Comparison of ENCODE assay signal across 3 cellular contexts in genomic region chr19:1000591-1001537, GRCh38.
TF ChIP-seq lines count a peak whose summit lies in the region.

No MANE protein-coding gene starts in this region.

TF ChIP-seq in SK-N-SH, 30 proteins besides CTCF, POLR2A, EP300 and RAD21:
- TF ChIP-seq MAX (IDR thresholded peaks at IDR 0.05; ENCODE audit: low read depth) (no peak), PBX3 (IDR thresholded peaks at IDR 0.05) (no peak), RXRA (IDR thresholded peaks at IDR 0.05; ENCODE audit: borderline replicate concordance, low read depth) (no peak), NFIC (IDR thresholded peaks at IDR 0.05; ENCODE audit: borderline replicate concordance) (no peak), ZBTB33 (IDR thresholded peaks at IDR 0.05; ENCODE audit: borderline replicate concordance, low read depth) (no peak), YY1 (IDR thresholded peaks at IDR 0.05; ENCODE audit: low read depth) (no peak), CHD2 (IDR thresholded peaks at IDR 0.05; ENCODE audit: low read length, partially characterized antibody) (no peak)

TF ChIP-seq in SK-N-SH treated with all-trans-retinoic acid at 6 μM for 48 hours, 23 proteins besides CTCF, POLR2A, EP300 and RAD21:
- TF ChIP-seq CSDC2 (CRISPR knock-in tag; IDR thresholded peaks at IDR 0.05) (no peak), GLIS3 (CRISPR knock-in tag; IDR thresholded peaks at IDR 0.05) (no peak), PATZ1 (CRISPR knock-in tag; IDR thresholded peaks at IDR 0.05; ENCODE audit: borderline replicate concordance) (no peak), ARNTL (CRISPR knock-in tag; IDR thresholded peaks at IDR 0.05; ENCODE audit: borderline replicate concordance, low read depth) (no peak), ZNF565 (CRISPR knock-in tag; conservative IDR thresholded peaks at IDR 0.05; ENCODE audit: low read depth) (no peak), TSHZ2 (CRISPR knock-in tag; IDR thresholded peaks at IDR 0.05) (no peak), RARB (CRISPR knock-in tag; IDR thresholded peaks at IDR 0.05) (no peak), TOX (CRISPR knock-in tag; IDR thresholded peaks at IDR 0.05; ENCODE audit: borderline replicate concordance) (no peak), ZC3H10 (CRISPR knock-in tag; IDR thresholded peaks at IDR 0.05) (no peak), ZFP30 (CRISPR knock-in tag; IDR thresholded peaks at IDR 0.05) (no peak), POU6F1 (CRISPR knock-in tag; IDR thresholded peaks at IDR 0.05; ENCODE audit: borderline replicate concordance, low read depth) (no peak), TCF4 (CRISPR knock-in tag; IDR thresholded peaks at IDR 0.05; ENCODE audit: borderline replicate concordance) (no peak), SNAI2 (CRISPR knock-in tag; IDR thresholded peaks at IDR 0.05) (no peak), CSRNP3 (CRISPR knock-in tag; IDR thresholded peaks at IDR 0.05) (no peak), ZNF8 (CRISPR knock-in tag; IDR thresholded peaks at IDR 0.05) (no peak), ZFP3 (CRISPR knock-in tag; IDR thresholded peaks at IDR 0.05) (no peak), ISL1 (CRISPR knock-in tag; IDR thresholded peaks at IDR 0.05) (no peak), ESRRG (CRISPR knock-in tag; IDR thresholded peaks at IDR 0.05) (no peak), PPARA (CRISPR knock-in tag; IDR thresholded peaks at IDR 0.05; ENCODE audit: borderline replicate concordance) (no peak)
TF ChIP-seq in SK-N-SH treated with all-trans-retinoic acid at 6 μM for 48 hours: peak in this region for 0.

TF ChIP-seq in H1, 55 proteins besides CTCF, POLR2A, EP300 and RAD21:
- TF ChIP-seq CREB1 (IDR thresholded peaks at IDR 0.05): no peak
- no peak for TF ChIP-seq SIRT6 (IDR thresholded peaks at IDR 0.05; ENCODE audit: low read length)
- no peak for TF ChIP-seq CTBP2 (IDR thresholded peaks at IDR 0.05; ENCODE audit: borderline replicate concordance, insufficient read depth, insufficient read length, low read length)
- TF ChIP-seq GABPA (IDR thresholded peaks at IDR 0.05; ENCODE audit: borderline replicate concordance, insufficient read depth, low read length): 0 out of 2 replicates have a peak, but pooled peaks have one; percentile 16
- no peak for TF ChIP-seq MAFK (IDR thresholded peaks at IDR 0.05; ENCODE audit: low read depth, low read length)
- TF ChIP-seq POU5F1 (IDR thresholded peaks at IDR 0.05; ENCODE audit: low read depth, low read length): no peak
- no peak for TF ChIP-seq KDM5A (IDR thresholded peaks at IDR 0.05; ENCODE audit: low read length)
- no peak for TF ChIP-seq NANOG (IDR thresholded peaks at IDR 0.05; ENCODE audit: insufficient read depth, low read depth, low read length, poor library complexity, severe bottlenecking)
- TF ChIP-seq SUZ12 (IDR thresholded peaks at IDR 0.05; ENCODE audit: low read length): peak; percentile 51; the same call in 1 of the 2 replicates
- TF ChIP-seq KDM4A (IDR thresholded peaks at IDR 0.05; ENCODE audit: low read depth, low read length, severe bottlenecking): no peak
- no peak for TF ChIP-seq BACH1 (IDR thresholded peaks at IDR 0.05; ENCODE audit: low read length)
- TF ChIP-seq ASH2L (IDR thresholded peaks at IDR 0.05; ENCODE audit: low read length): no peak
- no peak for TF ChIP-seq CHD7 (IDR thresholded peaks at IDR 0.05; ENCODE audit: insufficient replicate concordance, low read length)
- no peak for TF ChIP-seq SIX5 (IDR thresholded peaks at IDR 0.05; ENCODE audit: low read depth, low read length)
- TF ChIP-seq CHD1 (IDR thresholded peaks at IDR 0.05; ENCODE audit: low read depth, low read length): no peak
- TF ChIP-seq PHF8 (conservative IDR thresholded peaks at IDR 0.05; ENCODE audit: low read depth, low read length): no peak
- TF ChIP-seq KDM1A (IDR thresholded peaks at IDR 0.05; ENCODE audit: borderline replicate concordance, low read length): no peak
- TF ChIP-seq USF2 (IDR thresholded peaks at IDR 0.05; ENCODE audit: low read length): no peak
- TF ChIP-seq NRF1 (IDR thresholded peaks at IDR 0.05; ENCODE audit: low read depth, low read length): no peak
- TF ChIP-seq RNF2 (IDR thresholded peaks at IDR 0.05; ENCODE audit: borderline replicate concordance, low read depth, low read length, missing control alignments, poor library complexity, severe bottlenecking): peak; percentile 2
- TF ChIP-seq CBX5 (IDR thresholded peaks at IDR 0.05; ENCODE audit: low read depth, low read length): no peak
- TF ChIP-seq CHD2 (IDR thresholded peaks at IDR 0.05; ENCODE audit: low read length): no peak
- TF ChIP-seq CEBPB (IDR thresholded peaks at IDR 0.05; ENCODE audit: low read depth, low read length): no peak
